20 cellular contexts compared by ENCODE assay signal in the genomic region with DNA sequence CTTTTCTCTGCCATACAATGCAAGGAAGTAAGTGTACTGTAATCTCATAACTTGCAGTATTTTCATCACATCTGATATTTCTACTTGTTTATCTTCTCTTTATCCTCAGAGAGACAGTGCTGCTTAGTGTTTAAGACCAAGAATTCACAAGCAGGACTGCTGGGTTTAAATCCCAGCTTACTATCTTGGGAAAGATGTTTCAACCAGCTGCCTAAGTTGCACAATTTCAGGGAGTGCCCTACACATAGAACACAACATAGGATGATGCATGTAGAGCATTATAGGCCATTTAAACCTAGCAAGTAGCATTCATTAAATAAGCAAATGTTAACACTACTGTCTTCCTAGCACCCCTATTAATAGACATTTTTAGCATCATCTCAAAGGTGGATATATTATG.
A peak's percentile ranks its signal among the peaks of the same experiment; 100 is the strongest.
DNase-seq lines count a peak whose midpoint lies in the region; ATAC-seq, FAIRE-seq and TF ChIP-seq lines count a peak whose summit lies in the region.
"Had no signal": no experiment of that assay in that cellular context is flagged by ENCODE, and none has a peak within 500 bp of the region (broad histone marks: within the 10 kb centered on the region; RNA-seq: fewer than 3 reads in every experiment).

No MANE protein-coding gene starts in this region.

- H3K36me3 ChIP-seq in left lung (no peaks in the 10 kb centered on the region), uterus (no peaks in the 10 kb centered on the region)
- H3K36me3 ChIP-seq: BLaER1 had no signal

- DNase-seq in NCI-H226 (peak; percentile 27), choroid plexus epithelial cell (ENCODE audit: low read depth) (peak; percentile 75), fibroblast of villous mesenchyme (ENCODE audit: low read depth) (peak; percentile 92), left lung (no peak), GM19239 (ENCODE audit: insufficient read length, low spot score) (no peak), uterus (no peak), COR-L47 (lab: John Stamatoyannopoulos, UW) (no peak)
- DNase-seq: CD8-positive, alpha-beta memory T cell; DMS79 treated with DMSO at 0.1 percent for 48 hours; HFFc6; KG1; NCI-H1048; NCI-H1436 treated with DMSO at 0.1 percent for 48 hours; NCI-H2029 treated with DMSO at 0.1 percent for 48 hours; NCI-H2171 treated with DMSO at 0.1 percent for 48 hours; NCI-H510A treated with DMSO at 0.1 percent for 48 hours; PC-9 had no signal

- ATAC-seq in left lung, result no peak

- FAIRE-seq in GM19239 (lab: Jason Lieb, UNC), result no peak
- FAIRE-seq: G401.6, GM18507 had no signal

- intact Hi-C loops in left lung (cut with DNase I) (no loop called here), uterus (cut with DNase I; ENCODE audit: low total_unique reads) (no loop called here)

- TF ChIP-seq CTCF in choroid plexus epithelial cell (conservative IDR thresholded peaks at IDR 0.05; ENCODE audit: low read depth, low read length) (no peak), fibroblast of villous mesenchyme (IDR thresholded peaks at IDR 0.05; ENCODE audit: insufficient read depth, low read depth, low read length) (no peak), left lung (IDR thresholded peaks at IDR 0.05) (no peak), uterus (IDR thresholded peaks at IDR 0.05) (no peak)

- H3K4me3 ChIP-seq in choroid plexus epithelial cell (ENCODE audit: low read depth, low read length) (no peak overlapping the region), fibroblast of villous mesenchyme (ENCODE audit: low read depth, low read length) (no peak overlapping the region), left lung (no peak overlapping the region), uterus (no peak overlapping the region)
- H3K4me3 ChIP-seq: BLaER1, PC-9 had no signal

- TF ChIP-seq POLR2A in uterus (IDR thresholded peaks at IDR 0.05), result no peak

- H3K27ac ChIP-seq in left lung (no peak overlapping the region), uterus (no peak overlapping the region)
- H3K27ac ChIP-seq: BLaER1, PC-9 had no signal

- H3K9me3 ChIP-seq in left lung (no peaks in the 10 kb centered on the region), uterus (no peaks in the 10 kb centered on the region)
- H3K9me3 ChIP-seq: BLaER1 had no signal

- no peaks in the 10 kb centered on the region for H3K4me1 ChIP-seq in left lung
- no peaks in the 10 kb centered on the region for H3K4me1 ChIP-seq in uterus
- H3K4me1 ChIP-seq: BLaER1 had no signal

- H3K27me3 ChIP-seq in left lung (peaks cover 0 to 4% of the 10 kb centered on the region in 2 donors), uterus (no peaks in the 10 kb centered on the region)
- H3K27me3 ChIP-seq: BLaER1 had no signal

Comparison
In these comparisons a context has a peak if more than half of its experiments do, and no peak if none do; other contexts are left out.
1. DNase-seq: peak in NCI-H226 (single experiment), choroid plexus epithelial cell (single experiment) and fibroblast of villous mesenchyme (single experiment); none in left lung (0 of 2), GM19239 (single experiment), uterus (0 of 2) and COR-L47 (single experiment).